In genomic region chr4:41362647-41363383, GRCh38 we compare ENCODE assay signal across 9 cellular contexts.
A peak's percentile ranks its signal among the peaks of the same experiment; 100 is the strongest.
DNase-seq lines count a peak whose midpoint lies in the region; ATAC-seq and TF ChIP-seq lines count a peak whose summit lies in the region.
"Had no signal": no experiment of that assay in that cellular context is flagged by ENCODE, and none has a peak within 500 bp of the region (broad histone marks: within the 10 kb centered on the region; RNA-seq: fewer than 3 reads in every experiment).

No MANE protein-coding gene starts in this region.

- H3K36me3 ChIP-seq in lung (ENCODE audit: control insufficient read depth in 2 of 2, insufficient read depth in 2 of 2, low read length in 2 of 2) (peaks cover 0 to 3% of the 10 kb centered on the region in 2 donors), thyroid gland (no peaks in the 10 kb centered on the region)

- H3K4me1 ChIP-seq in lung (ENCODE audit: control insufficient read depth in 2 of 2, insufficient read depth in 2 of 2, low read length in 2 of 2) (peaks cover 9 to 10% of the 10 kb centered on the region in 2 donors), thyroid gland (peaks cover 56 to 64% of the 10 kb centered on the region in 2 donors)

- H3K27ac ChIP-seq in caudate nucleus (ENCODE audit: low read depth, low read length) = peak overlapping the region; percentile 97
- H3K27ac ChIP-seq in lung (ENCODE audit: low read depth in 1 of 2, low read length in 1 of 2) = peak overlapping the region; percentile 71 to 92
- H3K27ac ChIP-seq in thyroid gland = peak overlapping the region; percentile 87 to 95 (median 89)

- DNase-seq in NCI-H2171 treated with DMSO at 0.1 percent for 48 hours (lab: John Stamatoyannopoulos, UW) = peak; percentile 63
- no peak for DNase-seq in NCI-H2171 (lab: John Stamatoyannopoulos, UW)
- DNase-seq in caudate nucleus (lab: John Stamatoyannopoulos, UW) = peak in 19 of 61 donors; percentile 11 to 44 (median 25)
- DNase-seq in lung (ENCODE audit: low spot score) = no peak
- peak; percentile 17 to 18 for DNase-seq in thyroid gland
- DNase-seq in glomerular visceral epithelial cell (ENCODE audit: extremely low spot score) = no peak

- no peak for TF ChIP-seq CTCF in lung (IDR thresholded peaks at IDR 0.05; ENCODE audit: control extremely low read depth, extremely low read depth)
- TF ChIP-seq CTCF in thyroid gland (IDR thresholded peaks at IDR 0.05) = no peak

- intact Hi-C loops in thyroid gland (cut with DNase I) = loop anchor here (10.0 kb wide), 1 partner anchor 72 kb away; no protein-coding TSS in a partner anchor

- 41 to 50% methylated on average over 10 of the region's 10 CpGs for WGBS in lung, 2 donors
- 39 to 42% methylated on average over 10 of the region's 10 CpGs for WGBS in thyroid gland, 2 donors

- no peak for TF ChIP-seq POLR2A in thyroid gland (IDR thresholded peaks at IDR 0.05)

- H3K9me3 ChIP-seq in lung (ENCODE audit: control insufficient read depth in 2 of 2, insufficient read depth in 1 of 2, low read length in 1 of 2) (no peaks in the 10 kb centered on the region), thyroid gland (no peaks in the 10 kb centered on the region)

- no peak for ATAC-seq in lung (ENCODE audit: insufficient read depth, low FRiP score)
- no peak for ATAC-seq in GM19328 (IDR thresholded peaks at IDR 0.05; ENCODE audit: unreplicated experiment)
- ATAC-seq in HG03045 (IDR thresholded peaks at IDR 0.05; ENCODE audit: unreplicated experiment) = no peak
- ATAC-seq: left lobe of liver had no signal

- H3K27me3 ChIP-seq in lung (ENCODE audit: control insufficient read depth, insufficient read depth) = no peaks in the 10 kb centered on the region
- no peaks in the 10 kb centered on the region for H3K27me3 ChIP-seq in thyroid gland

- H3K4me3 ChIP-seq in lung = no peak overlapping the region
- peak overlapping the region in 2 of 3 donors; percentile 4 to 65 for H3K4me3 ChIP-seq in thyroid gland (replicated peaks in 1 of 3)

Comparison
In these comparisons a context has a peak if more than half of its experiments do, and no peak if none do; other contexts are left out.
1. DNase-seq: peak in NCI-H2171 treated with DMSO at 0.1 percent for 48 hours (single experiment) and thyroid gland (2 of 2); none in NCI-H2171 (single experiment), lung (single experiment) and glomerular visceral epithelial cell (single experiment).
2. Peak in every context shown above with its lines, with median percentiles within 50 percentile points of each other: H3K27ac ChIP-seq.